ENCODE assay signal across 8 cellular contexts in genomic region chr1:21294266-21295058, GRCh38. TPM values are rescaled to one million over a fixed set of nuclear protein-coding genes. Genes with fewer than 3 reads are reported as not detected.
DNase-seq lines count a peak whose midpoint lies in the region; ATAC-seq and TF ChIP-seq lines count a peak whose summit lies in the region.

No MANE protein-coding gene starts in this region.

- no peak for TF ChIP-seq CTCF in MM.1S (IDR thresholded peaks at IDR 0.05; ENCODE audit: low read length)

- peaks cover 51% of the 10 kb centered on the region for H3K79me2 ChIP-seq in MM.1S (ENCODE audit: low read length)

- peaks cover 50% of the 10 kb centered on the region for H3F3A ChIP-seq in MM.1S (ENCODE audit: insufficient read depth, low read length)

- peaks cover 41% of the 10 kb centered on the region for H3K4me1 ChIP-seq in MM.1S (ENCODE audit: low read length)

- H2AFZ ChIP-seq in MM.1S (ENCODE audit: low read length), result no peak overlapping the region; the same call in 1 of the 2 replicates

- ATAC-seq in GM21723 (IDR thresholded peaks at IDR 0.05; ENCODE audit: unreplicated experiment) (peak; percentile 71), left ventricle myocardium superior (peak; percentile 14)

- DNase-seq in EH (ENCODE audit: low read depth) (peak; percentile 30), MM.1S (peak; percentile 96), activated T-cell treated with anti-CD3 and anti-CD28 coated beads for 4 hours (peak; percentile 66), left ventricle myocardium superior (no peak), DMS53 (lab: John Stamatoyannopoulos, UW) (no peak), posterior cingulate gyrus (no peak)
- peak; percentile 64 for DNase-seq in stimulated activated CD8-positive, alpha-beta memory T cell treated with anti-CD3 and anti-CD28 coated beads, Interleukin-15, amount 100 ng/mL, for 1 hour (ENCODE audit: low read depth)

- no peaks in the 10 kb centered on the region for H3K9me3 ChIP-seq in MM.1S (replicated peaks; ENCODE audit: insufficient read depth, low read length)

- intact Hi-C loops in left ventricle myocardium superior (cut with micrococcal nuclease) (no loop called here), posterior cingulate gyrus (cut with DNase I) (no loop called here)

- peak overlapping the region; percentile 98 for H3K9ac ChIP-seq in MM.1S (ENCODE audit: low read length)

- no peaks in the 10 kb centered on the region for H4K20me1 ChIP-seq in MM.1S (ENCODE audit: insufficient read depth, low read length)

- peak overlapping the region; percentile 100 for H3K27ac ChIP-seq in MM.1S (ENCODE audit: low read length)

- peak overlapping the region; percentile 99 for H3K4me2 ChIP-seq in MM.1S (ENCODE audit: low read depth, low read length)

- H3K36me3 ChIP-seq in MM.1S (replicated peaks; ENCODE audit: insufficient read depth, low read length), result no peaks in the 10 kb centered on the region

- H3K27me3 ChIP-seq in MM.1S (replicated peaks; ENCODE audit: insufficient read depth, low read length), result no peaks in the 10 kb centered on the region

- no peaks in the 10 kb centered on the region for H3K9me2 ChIP-seq in MM.1S (replicated peaks; ENCODE audit: insufficient read depth, low read length)

- H3K4me3 ChIP-seq in MM.1S (ENCODE audit: low read length), result peak overlapping the region; percentile 77

RNA-seq across cellular contexts. Expression of gene ECE1, which starts 4.2 kb away (rescaled TPM):
- total RNA-seq in left ventricle myocardium superior, result 43.3 TPM

Comparison
In these comparisons a context has a peak if more than half of its experiments do, and no peak if none do; other contexts are left out.
1. DNase-seq: peak in EH (single experiment), MM.1S (single experiment), activated T-cell treated with anti-CD3 and anti-CD28 coated beads for 4 hours (single experiment) and stimulated activated CD8-positive, alpha-beta memory T cell treated with anti-CD3 and anti-CD28 coated beads, Interleukin-15, amount 100 ng/mL, for 1 hour (single experiment); none in left ventricle myocardium superior (single experiment), DMS53 (single experiment) and posterior cingulate gyrus (0 of 10).